In the genomic region with DNA sequence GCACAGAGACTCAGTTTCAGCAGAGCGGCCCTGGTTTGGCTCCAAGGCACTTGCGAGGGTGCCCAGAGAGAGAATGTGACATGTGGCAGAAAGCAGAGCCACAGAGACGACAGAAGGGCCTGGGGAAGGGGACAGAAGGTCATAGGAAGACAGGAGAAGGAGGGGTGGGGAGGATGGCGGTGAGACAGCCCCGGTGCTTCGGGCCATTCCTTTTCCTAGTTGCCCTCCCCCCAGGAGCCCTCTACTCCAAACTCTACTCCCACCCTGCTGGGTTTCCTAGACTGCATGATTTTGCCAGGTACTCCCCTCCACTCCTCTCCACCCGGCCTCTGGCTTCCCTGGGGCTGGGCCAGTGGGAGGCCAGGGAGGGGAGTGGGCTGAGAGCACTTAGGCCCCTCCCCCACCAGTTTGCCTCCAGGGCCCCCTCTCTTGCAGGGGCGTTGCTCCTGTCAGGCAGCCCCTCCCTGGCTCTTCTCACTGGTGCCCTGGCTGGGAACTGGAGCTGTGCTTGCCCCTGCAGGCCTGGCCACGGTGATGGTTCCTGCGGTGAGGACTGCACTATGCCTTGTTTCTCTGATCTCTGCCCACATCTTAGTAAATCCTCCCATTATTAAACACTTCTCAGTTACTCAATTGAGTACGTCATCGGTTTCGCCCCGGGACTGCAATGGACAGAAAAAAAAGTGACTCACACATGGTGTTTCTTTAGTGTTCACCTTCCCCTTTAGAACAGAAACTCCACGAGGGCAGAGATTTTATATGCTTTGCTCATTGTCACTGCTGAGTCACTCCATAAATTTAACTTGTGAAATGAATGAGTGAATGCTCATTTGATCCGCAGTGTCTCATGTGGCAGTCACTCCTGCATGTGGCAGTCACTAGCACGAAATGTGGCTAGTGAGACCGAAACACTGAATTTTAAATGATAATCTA, we compare ENCODE assay signal across 1 cellular context.
TF ChIP-seq lines count a peak whose summit lies in the region.

No MANE protein-coding gene starts in this region.

TF ChIP-seq in GM23338, 12 proteins besides CTCF, POLR2A, EP300 and RAD21 (continued from another document):
- TF ChIP-seq, protein P1, sequence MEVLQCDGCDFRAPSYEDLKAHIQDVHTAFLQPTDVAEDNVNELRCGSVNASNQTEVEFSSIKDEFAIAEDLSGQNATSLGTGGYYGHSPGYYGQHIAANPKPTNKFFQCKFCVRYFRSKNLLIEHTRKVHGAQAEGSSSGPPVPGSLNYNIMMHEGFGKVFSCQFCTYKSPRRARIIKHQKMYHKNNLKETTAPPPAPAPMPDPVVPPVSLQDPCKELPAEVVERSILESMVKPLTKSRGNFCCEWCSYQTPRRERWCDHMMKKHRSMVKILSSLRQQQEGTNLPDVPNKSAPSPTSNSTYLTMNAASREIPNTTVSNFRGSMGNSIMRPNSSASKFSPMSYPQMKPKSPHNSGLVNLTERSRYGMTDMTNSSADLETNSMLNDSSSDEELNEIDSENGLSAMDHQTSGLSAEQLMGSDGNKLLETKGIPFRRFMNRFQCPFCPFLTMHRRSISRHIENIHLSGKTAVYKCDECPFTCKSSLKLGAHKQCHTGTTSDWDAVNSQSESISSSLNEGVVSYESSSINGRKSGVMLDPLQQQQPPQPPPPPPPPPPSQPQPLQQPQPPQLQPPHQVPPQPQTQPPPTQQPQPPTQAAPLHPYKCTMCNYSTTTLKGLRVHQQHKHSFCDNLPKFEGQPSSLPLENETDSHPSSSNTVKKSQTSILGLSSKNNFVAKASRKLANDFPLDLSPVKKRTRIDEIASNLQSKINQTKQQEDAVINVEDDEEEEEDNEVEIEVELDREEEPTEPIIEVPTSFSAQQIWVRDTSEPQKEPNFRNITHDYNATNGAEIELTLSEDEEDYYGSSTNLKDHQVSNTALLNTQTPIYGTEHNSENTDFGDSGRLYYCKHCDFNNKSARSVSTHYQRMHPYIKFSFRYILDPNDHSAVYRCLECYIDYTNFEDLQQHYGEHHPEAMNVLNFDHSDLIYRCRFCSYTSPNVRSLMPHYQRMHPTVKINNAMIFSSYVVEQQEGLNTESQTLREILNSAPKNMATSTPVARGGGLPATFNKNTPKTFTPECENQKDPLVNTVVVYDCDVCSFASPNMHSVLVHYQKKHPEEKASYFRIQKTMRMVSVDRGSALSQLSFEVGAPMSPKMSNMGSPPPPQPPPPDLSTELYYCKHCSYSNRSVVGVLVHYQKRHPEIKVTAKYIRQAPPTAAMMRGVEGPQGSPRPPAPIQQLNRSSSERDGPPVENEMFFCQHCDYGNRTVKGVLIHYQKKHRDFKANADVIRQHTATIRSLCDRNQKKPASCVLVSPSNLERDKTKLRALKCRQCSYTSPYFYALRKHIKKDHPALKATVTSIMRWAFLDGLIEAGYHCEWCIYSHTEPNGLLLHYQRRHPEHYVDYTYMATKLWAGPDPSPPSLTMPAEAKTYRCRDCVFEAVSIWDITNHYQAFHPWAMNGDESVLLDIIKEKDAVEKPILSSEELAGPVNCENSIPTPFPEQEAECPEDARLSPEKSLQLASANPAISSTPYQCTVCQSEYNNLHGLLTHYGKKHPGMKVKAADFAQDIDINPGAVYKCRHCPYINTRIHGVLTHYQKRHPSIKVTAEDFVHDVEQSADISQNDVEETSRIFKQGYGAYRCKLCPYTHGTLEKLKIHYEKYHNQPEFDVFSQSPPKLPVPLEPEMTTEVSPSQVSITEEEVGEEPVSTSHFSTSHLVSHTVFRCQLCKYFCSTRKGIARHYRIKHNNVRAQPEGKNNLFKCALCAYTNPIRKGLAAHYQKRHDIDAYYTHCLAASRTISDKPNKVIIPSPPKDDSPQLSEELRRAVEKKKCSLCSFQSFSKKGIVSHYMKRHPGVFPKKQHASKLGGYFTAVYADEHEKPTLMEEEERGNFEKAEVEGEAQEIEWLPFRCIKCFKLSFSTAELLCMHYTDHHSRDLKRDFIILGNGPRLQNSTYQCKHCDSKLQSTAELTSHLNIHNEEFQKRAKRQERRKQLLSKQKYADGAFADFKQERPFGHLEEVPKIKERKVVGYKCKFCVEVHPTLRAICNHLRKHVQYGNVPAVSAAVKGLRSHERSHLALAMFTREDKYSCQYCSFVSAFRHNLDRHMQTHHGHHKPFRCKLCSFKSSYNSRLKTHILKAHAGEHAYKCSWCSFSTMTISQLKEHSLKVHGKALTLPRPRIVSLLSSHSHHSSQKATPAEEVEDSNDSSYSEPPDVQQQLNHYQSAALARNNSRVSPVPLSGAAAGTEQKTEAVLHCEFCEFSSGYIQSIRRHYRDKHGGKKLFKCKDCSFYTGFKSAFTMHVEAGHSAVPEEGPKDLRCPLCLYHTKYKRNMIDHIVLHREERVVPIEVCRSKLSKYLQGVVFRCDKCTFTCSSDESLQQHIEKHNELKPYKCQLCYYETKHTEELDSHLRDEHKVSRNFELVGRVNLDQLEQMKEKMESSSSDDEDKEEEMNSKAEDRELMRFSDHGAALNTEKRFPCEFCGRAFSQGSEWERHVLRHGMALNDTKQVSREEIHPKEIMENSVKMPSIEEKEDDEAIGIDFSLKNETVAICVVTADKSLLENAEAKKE (CRISPR knock-in tag; IDR thresholded peaks at IDR 0.05), result no peak
- TF ChIP-seq, protein P2, sequence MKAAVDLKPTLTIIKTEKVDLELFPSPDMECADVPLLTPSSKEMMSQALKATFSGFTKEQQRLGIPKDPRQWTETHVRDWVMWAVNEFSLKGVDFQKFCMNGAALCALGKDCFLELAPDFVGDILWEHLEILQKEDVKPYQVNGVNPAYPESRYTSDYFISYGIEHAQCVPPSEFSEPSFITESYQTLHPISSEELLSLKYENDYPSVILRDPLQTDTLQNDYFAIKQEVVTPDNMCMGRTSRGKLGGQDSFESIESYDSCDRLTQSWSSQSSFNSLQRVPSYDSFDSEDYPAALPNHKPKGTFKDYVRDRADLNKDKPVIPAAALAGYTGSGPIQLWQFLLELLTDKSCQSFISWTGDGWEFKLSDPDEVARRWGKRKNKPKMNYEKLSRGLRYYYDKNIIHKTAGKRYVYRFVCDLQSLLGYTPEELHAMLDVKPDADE (IDR thresholded peaks at IDR 0.05), result no peak
- TF ChIP-seq STAT1 (IDR thresholded peaks at IDR 0.05; ENCODE audit: unreplicated experiment), result no peak
- TF ChIP-seq ZNF114 (CRISPR knock-in tag; IDR thresholded peaks at IDR 0.05), result no peak
- TF ChIP-seq JUNB (IDR thresholded peaks at IDR 0.05; ENCODE audit: unreplicated experiment), result no peak
- no peak for TF ChIP-seq POLR2AphosphoS5 (IDR thresholded peaks at IDR 0.05; ENCODE audit: low read depth)
- TF ChIP-seq ZNF331 (CRISPR knock-in tag; IDR thresholded peaks at IDR 0.05; ENCODE audit: low read depth), result no peak
